Comparison of ENCODE assay signal across 2 cellular contexts in the genomic region with DNA sequence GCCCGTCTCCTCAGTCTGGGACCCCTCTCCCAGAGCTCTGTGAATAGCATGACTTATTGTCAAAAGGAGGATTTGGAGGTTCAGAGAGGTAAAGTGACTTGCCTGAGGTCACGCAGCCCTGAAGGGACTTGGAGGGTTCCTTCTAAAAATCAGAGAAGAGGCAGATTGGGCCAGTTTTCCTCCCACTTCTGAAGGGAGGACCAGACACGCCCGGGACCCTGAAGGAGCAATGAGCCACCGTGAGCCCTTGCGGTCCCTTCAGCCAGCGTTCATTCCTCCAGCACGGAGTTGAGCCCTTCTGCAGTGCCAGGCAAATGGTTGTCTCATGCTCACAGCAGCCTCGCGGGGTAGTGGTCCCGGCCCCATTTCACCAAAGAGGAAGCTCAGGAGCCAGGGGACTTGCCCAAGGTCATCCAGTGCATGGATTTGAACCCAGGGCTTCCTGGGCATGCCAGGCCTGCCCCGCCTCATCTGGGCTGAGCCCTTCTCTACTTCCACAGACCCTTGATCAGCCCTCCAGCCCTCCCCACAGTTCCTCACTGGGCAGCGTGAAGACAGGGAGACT.
A peak's percentile ranks its signal among the peaks of the same experiment; 100 is the strongest.
TF ChIP-seq lines count a peak whose summit lies in the region.

No MANE protein-coding gene starts in this region.

TF ChIP-seq in HepG2, 621 proteins besides CTCF, POLR2A, EP300 and RAD21:
- TF ChIP-seq ZNF768 (CRISPR knock-in tag; IDR thresholded peaks at IDR 0.05): peak; percentile 77
- no peak for TF ChIP-seq POLR2AphosphoS5 (IDR thresholded peaks at IDR 0.05; ENCODE audit: low read depth, low read length)

TF ChIP-seq in GM12878, 131 proteins besides CTCF, POLR2A, EP300 and RAD21:
- no peak for TF ChIP-seq ZNF274 (IDR thresholded peaks at IDR 0.05; ENCODE audit: insufficient read depth, insufficient read length)
- TF ChIP-seq, protein P1, sequence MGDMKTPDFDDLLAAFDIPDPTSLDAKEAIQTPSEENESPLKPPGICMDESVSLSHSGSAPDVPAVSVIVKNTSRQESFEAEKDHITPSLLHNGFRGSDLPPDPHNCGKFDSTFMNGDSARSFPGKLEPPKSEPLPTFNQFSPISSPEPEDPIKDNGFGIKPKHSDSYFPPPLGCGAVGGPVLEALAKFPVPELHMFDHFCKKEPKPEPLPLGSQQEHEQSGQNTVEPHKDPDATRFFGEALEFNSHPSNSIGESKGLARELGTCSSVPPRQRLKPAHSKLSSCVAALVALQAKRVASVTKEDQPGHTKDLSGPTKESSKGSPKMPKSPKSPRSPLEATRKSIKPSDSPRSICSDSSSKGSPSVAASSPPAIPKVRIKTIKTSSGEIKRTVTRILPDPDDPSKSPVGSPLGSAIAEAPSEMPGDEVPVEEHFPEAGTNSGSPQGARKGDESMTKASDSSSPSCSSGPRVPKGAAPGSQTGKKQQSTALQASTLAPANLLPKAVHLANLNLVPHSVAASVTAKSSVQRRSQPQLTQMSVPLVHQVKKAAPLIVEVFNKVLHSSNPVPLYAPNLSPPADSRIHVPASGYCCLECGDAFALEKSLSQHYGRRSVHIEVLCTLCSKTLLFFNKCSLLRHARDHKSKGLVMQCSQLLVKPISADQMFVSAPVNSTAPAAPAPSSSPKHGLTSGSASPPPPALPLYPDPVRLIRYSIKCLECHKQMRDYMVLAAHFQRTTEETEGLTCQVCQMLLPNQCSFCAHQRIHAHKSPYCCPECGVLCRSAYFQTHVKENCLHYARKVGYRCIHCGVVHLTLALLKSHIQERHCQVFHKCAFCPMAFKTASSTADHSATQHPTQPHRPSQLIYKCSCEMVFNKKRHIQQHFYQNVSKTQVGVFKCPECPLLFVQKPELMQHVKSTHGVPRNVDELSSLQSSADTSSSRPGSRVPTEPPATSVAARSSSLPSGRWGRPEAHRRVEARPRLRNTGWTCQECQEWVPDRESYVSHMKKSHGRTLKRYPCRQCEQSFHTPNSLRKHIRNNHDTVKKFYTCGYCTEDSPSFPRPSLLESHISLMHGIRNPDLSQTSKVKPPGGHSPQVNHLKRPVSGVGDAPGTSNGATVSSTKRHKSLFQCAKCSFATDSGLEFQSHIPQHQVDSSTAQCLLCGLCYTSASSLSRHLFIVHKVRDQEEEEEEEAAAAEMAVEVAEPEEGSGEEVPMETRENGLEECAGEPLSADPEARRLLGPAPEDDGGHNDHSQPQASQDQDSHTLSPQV (IDR thresholded peaks at IDR 0.05): no peak
- no peak for TF ChIP-seq ZNF384 (IDR thresholded peaks at IDR 0.05; ENCODE audit: borderline replicate concordance, low read depth, low read length)
- no peak for TF ChIP-seq ZSCAN29 (IDR thresholded peaks at IDR 0.05)
- no peak for TF ChIP-seq CBX3 (IDR thresholded peaks at IDR 0.05; ENCODE audit: borderline replicate concordance, low read depth)
- TF ChIP-seq CHD1 (IDR thresholded peaks at IDR 0.05; ENCODE audit: low read depth, low read length): no peak
- TF ChIP-seq ETV6 (conservative IDR thresholded peaks at IDR 0.05 in 1 of 2, IDR thresholded peaks at IDR 0.05 in 1 of 2; ENCODE audit: borderline replicate concordance in 1 of 2, low read depth in 1 of 2): no peak
- TF ChIP-seq NFYA (IDR thresholded peaks at IDR 0.05; ENCODE audit: borderline replicate concordance, low read depth, low read length): no peak
- TF ChIP-seq, protein P2, sequence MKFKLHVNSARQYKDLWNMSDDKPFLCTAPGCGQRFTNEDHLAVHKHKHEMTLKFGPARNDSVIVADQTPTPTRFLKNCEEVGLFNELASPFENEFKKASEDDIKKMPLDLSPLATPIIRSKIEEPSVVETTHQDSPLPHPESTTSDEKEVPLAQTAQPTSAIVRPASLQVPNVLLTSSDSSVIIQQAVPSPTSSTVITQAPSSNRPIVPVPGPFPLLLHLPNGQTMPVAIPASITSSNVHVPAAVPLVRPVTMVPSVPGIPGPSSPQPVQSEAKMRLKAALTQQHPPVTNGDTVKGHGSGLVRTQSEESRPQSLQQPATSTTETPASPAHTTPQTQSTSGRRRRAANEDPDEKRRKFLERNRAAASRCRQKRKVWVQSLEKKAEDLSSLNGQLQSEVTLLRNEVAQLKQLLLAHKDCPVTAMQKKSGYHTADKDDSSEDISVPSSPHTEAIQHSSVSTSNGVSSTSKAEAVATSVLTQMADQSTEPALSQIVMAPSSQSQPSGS (IDR thresholded peaks at IDR 0.05; ENCODE audit: low read length): no peak
- TF ChIP-seq, protein P3, sequence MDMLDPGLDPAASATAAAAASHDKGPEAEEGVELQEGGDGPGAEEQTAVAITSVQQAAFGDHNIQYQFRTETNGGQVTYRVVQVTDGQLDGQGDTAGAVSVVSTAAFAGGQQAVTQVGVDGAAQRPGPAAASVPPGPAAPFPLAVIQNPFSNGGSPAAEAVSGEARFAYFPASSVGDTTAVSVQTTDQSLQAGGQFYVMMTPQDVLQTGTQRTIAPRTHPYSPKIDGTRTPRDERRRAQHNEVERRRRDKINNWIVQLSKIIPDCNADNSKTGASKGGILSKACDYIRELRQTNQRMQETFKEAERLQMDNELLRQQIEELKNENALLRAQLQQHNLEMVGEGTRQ (IDR thresholded peaks at IDR 0.05; ENCODE audit: borderline replicate concordance, low read depth, low read length): no peak
- TF ChIP-seq HCFC1 (IDR thresholded peaks at IDR 0.05; ENCODE audit: low read length): no peak
- TF ChIP-seq MXI1 (IDR thresholded peaks at IDR 0.05; ENCODE audit: low read depth, low read length): no peak
- TF ChIP-seq NBN (IDR thresholded peaks at IDR 0.05): no peak
- TF ChIP-seq HDAC2 (IDR thresholded peaks at IDR 0.05): no peak
- TF ChIP-seq, protein P4, sequence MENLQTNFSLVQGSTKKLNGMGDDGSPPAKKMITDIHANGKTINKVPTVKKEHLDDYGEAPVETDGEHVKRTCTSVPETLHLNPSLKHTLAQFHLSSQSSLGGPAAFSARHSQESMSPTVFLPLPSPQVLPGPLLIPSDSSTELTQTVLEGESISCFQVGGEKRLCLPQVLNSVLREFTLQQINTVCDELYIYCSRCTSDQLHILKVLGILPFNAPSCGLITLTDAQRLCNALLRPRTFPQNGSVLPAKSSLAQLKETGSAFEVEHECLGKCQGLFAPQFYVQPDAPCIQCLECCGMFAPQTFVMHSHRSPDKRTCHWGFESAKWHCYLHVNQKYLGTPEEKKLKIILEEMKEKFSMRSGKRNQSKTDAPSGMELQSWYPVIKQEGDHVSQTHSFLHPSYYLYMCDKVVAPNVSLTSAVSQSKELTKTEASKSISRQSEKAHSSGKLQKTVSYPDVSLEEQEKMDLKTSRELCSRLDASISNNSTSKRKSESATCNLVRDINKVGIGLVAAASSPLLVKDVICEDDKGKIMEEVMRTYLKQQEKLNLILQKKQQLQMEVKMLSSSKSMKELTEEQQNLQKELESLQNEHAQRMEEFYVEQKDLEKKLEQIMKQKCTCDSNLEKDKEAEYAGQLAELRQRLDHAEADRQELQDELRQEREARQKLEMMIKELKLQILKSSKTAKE (IDR thresholded peaks at IDR 0.05; ENCODE audit: low read depth, poor library complexity, severe bottlenecking): no peak
- no peak for TF ChIP-seq SIN3A (IDR thresholded peaks at IDR 0.05; ENCODE audit: low read depth, low read length)
- TF ChIP-seq, protein P5, sequence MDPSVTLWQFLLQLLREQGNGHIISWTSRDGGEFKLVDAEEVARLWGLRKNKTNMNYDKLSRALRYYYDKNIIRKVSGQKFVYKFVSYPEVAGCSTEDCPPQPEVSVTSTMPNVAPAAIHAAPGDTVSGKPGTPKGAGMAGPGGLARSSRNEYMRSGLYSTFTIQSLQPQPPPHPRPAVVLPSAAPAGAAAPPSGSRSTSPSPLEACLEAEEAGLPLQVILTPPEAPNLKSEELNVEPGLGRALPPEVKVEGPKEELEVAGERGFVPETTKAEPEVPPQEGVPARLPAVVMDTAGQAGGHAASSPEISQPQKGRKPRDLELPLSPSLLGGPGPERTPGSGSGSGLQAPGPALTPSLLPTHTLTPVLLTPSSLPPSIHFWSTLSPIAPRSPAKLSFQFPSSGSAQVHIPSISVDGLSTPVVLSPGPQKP (IDR thresholded peaks at IDR 0.05; ENCODE audit: low read depth, low read length): no peak
- TF ChIP-seq, protein P6, sequence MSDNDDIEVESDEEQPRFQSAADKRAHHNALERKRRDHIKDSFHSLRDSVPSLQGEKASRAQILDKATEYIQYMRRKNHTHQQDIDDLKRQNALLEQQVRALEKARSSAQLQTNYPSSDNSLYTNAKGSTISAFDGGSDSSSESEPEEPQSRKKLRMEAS (IDR thresholded peaks at IDR 0.05; ENCODE audit: low read depth, low read length): no peak
